17 cellular contexts compared by ENCODE assay signal in the genomic region with DNA sequence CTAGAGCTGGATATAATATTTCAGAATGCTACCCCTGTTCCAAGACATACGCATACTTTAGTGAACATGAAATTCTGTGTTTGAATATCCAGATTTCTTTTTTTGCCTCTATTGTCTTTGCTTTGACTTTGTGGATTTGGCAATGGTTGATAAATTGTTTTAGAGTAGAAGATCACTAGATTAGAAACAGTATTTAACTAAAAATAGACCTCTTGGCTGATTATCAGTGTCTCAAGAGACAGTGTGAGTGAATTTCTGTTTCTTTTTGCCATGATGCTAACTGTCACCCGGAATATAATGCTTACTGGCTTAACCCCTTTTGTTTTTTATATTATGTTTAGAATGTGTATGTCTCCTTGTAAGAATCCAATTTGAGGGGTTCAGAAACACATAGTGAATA.
"Had no signal": no experiment of that assay in that cellular context is flagged by ENCODE, and none has a peak within 500 bp of the region (broad histone marks: within the 10 kb centered on the region; RNA-seq: fewer than 3 reads in every experiment).

No MANE protein-coding gene starts in this region.

- H3K36me3 ChIP-seq: breast epithelium, esophagus squamous epithelium, lower lobe of right lung, thoracic aorta had no signal

- H3K9me3 Mint-ChIP-seq: activated B cell treated with CpG ODN at 0.5 μM for 24 hours; activated naive CD4-positive, alpha-beta T cell treated with anti-CD3 and anti-CD28 coated beads, Interleukin-2, amount 50 U/mL, for 24 hours; activated T-helper 2 cell treated with anti-CD3 and anti-CD28 coated beads, Interferon-gamma antibody, Interleukin-2, Interleukin-4, amounts not matched to agents 10 μg/mL and 5 μg/mL and 100 μg/mL, durations not matched to agents 14 hours and 24 hours and 36 hours; naive thymus-derived CD8-positive, alpha-beta T cell; stimulated activated naive CD8-positive, alpha-beta T cell treated with anti-CD3 and anti-CD28 coated beads, Interleukin-15, amount 100 ng/mL, for 72 hours had no signal

- H3K27me3 Mint-ChIP-seq: activated B cell treated with CpG ODN at 0.5 μM for 24 hours; activated naive CD4-positive, alpha-beta T cell treated with anti-CD3 and anti-CD28 coated beads, Interleukin-2, amount 50 U/mL, for 24 hours; stimulated activated naive CD8-positive, alpha-beta T cell treated with anti-CD3 and anti-CD28 coated beads, Interleukin-15, amount 100 ng/mL, for 72 hours; T-helper 17 cell had no signal

- FAIRE-seq: endometrium, TTC549 had no signal

- H3K4me1 Mint-ChIP-seq: activated B cell treated with CpG ODN at 0.5 μM for 24 hours; activated naive CD4-positive, alpha-beta T cell treated with anti-CD3 and anti-CD28 coated beads, Interleukin-2, amount 50 U/mL, for 24 hours; stimulated activated naive CD8-positive, alpha-beta T cell treated with anti-CD3 and anti-CD28 coated beads, Interleukin-15, amount 100 ng/mL, for 72 hours had no signal

- H3K4me3 Mint-ChIP-seq: activated B cell treated with CpG ODN at 0.5 μM for 24 hours; activated naive CD4-positive, alpha-beta T cell treated with anti-CD3 and anti-CD28 coated beads, Interleukin-2, amount 50 U/mL, for 24 hours; naive thymus-derived CD8-positive, alpha-beta T cell; stimulated activated naive CD8-positive, alpha-beta T cell treated with anti-CD3 and anti-CD28 coated beads, Interleukin-15, amount 100 ng/mL, for 72 hours; T-helper 17 cell had no signal

- H3K36me3 Mint-ChIP-seq: activated naive CD4-positive, alpha-beta T cell treated with anti-CD3 and anti-CD28 coated beads, Interleukin-2, amount 50 U/mL, for 24 hours; naive thymus-derived CD8-positive, alpha-beta T cell had no signal

- H3K27me3 ChIP-seq: breast epithelium, esophagus squamous epithelium had no signal

- H3K9me3 ChIP-seq: breast epithelium, esophagus squamous epithelium, lower lobe of right lung, thoracic aorta had no signal

- H3K27ac Mint-ChIP-seq: activated B cell treated with CpG ODN at 0.5 μM for 24 hours; activated naive CD4-positive, alpha-beta T cell treated with anti-CD3 and anti-CD28 coated beads, Interleukin-2, amount 50 U/mL, for 24 hours; activated T-helper 2 cell treated with anti-CD3 and anti-CD28 coated beads, Interferon-gamma antibody, Interleukin-2, Interleukin-4, amounts not matched to agents 10 μg/mL and 5 μg/mL and 100 μg/mL, durations not matched to agents 14 hours and 24 hours and 36 hours; naive thymus-derived CD8-positive, alpha-beta T cell; stimulated activated naive CD8-positive, alpha-beta T cell treated with anti-CD3 and anti-CD28 coated beads, Interleukin-15, amount 100 ng/mL, for 72 hours; T-helper 17 cell had no signal

- H3K4me3 ChIP-seq: breast epithelium, esophagus squamous epithelium, lower lobe of right lung, skin epidermis, thoracic aorta had no signal

- H3K27ac ChIP-seq: breast epithelium, lower lobe of right lung, skin epidermis, thoracic aorta had no signal

- ATAC-seq: lower lobe of right lung; naive thymus-derived CD8-positive, alpha-beta T cell; stimulated activated naive CD8-positive, alpha-beta T cell treated with anti-CD3 and anti-CD28 coated beads, Interleukin-15, amount 100 ng/mL, for 72 hours; T-helper 17 cell had no signal

- H3K4me1 ChIP-seq: breast epithelium, lower lobe of right lung had no signal

- DNase-seq: activated B cell treated with CpG ODN at 0.5 μM for 24 hours; activated CD4-positive, alpha-beta T cell treated with anti-CD3 and anti-CD28 coated beads, Interleukin-2, amount 50 U/mL, for 1 hour; esophagus squamous epithelium; hippocampal formation; kidney glomerular epithelial cell; lower lobe of right lung; naive thymus-derived CD8-positive, alpha-beta T cell; stimulated activated CD4-positive, alpha-beta T cell treated with anti-CD3 and anti-CD28 coated beads, Interleukin-4, amount 100 ng/mL, for 4 hours; stimulated activated naive CD8-positive, alpha-beta T cell treated with anti-CD3 and anti-CD28 coated beads, Interleukin-15, amount 100 ng/mL, for 72 hours; T-helper 17 cell had no signal
